Comparison of ENCODE assay signal across 19 cellular contexts in the genomic region with DNA sequence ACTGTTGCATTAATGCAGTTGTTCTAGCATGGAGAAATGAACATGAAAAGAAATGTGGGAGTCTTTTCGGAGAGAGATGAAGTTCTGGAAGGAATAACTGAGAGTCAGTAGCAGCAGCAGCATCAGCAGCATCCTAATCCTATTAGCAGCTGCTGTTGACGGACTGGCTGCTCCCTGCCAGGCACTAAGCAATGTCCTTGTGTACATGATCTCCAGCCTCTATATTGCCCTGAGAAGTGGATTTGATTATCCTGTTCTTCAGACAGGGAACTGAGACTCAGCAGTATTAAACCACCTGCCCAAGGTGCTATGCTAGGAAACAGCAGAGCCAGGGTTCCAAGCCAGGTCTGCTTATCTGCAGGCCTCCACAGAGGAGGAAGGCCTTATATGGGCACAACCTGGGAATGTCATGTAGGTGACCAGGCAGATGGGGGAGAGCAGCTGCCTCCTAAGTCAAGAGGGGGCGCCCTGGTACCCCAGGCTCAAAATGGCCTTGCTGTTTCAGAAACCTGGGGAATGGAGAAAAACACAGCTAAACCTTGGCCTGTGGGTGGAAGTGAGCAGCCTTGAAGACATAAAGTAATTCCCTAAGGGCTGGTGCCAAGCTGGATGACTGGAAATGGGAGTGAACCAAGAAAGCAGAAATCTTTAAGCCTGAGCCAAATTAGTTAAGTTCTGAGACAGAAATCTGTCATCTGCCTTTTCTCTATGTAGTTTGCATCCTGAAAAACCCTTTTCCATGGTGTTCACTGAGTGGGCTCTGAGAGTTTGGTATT.
DNase-seq lines count a peak whose midpoint lies in the region; ATAC-seq and TF ChIP-seq lines count a peak whose summit lies in the region.
"Had no signal": no experiment of that assay in that cellular context is flagged by ENCODE, and none has a peak within 500 bp of the region (broad histone marks: within the 10 kb centered on the region; RNA-seq: fewer than 3 reads in every experiment).

No MANE protein-coding gene starts in this region.

- peaks cover 4% of the 10 kb centered on the region for H3K27me3 Mint-ChIP-seq in endodermal cell (ENCODE audit: insufficient read depth)

- H3K27ac ChIP-seq in endodermal cell (ENCODE audit: low read depth, low read length) (no peak overlapping the region), sigmoid colon (peak overlapping the region; percentile 30 to 52 (median 43)), aorta (ENCODE audit: low read depth in 1 of 2, low read length in 2 of 2) (no peak overlapping the region), stomach (peak overlapping the region in 1 of 5 donors; percentile 8)
- H3K27ac ChIP-seq: colonic mucosa, left lung, upper lobe of right lung had no signal

- H3K9me3 Mint-ChIP-seq in endodermal cell: no peaks in the 10 kb centered on the region
- H3K9me3 Mint-ChIP-seq: activated naive CD8-positive, alpha-beta T cell treated with anti-CD3 and anti-CD28 coated beads, Interleukin-2, amount 10 ng/mL, durations not matched to agents 7 days and 5 days; CD4-positive, alpha-beta memory T cell; natural killer cell had no signal

- TF ChIP-seq CTCF in endodermal cell (conservative IDR thresholded peaks at IDR 0.05): no peak
- no peak for TF ChIP-seq CTCF in sigmoid colon (IDR thresholded peaks at IDR 0.05)
- no peak for TF ChIP-seq CTCF in stomach (IDR thresholded peaks at IDR 0.05)

- TF ChIP-seq POLR2A in sigmoid colon (IDR thresholded peaks at IDR 0.05) (no peak), stomach (IDR thresholded peaks at IDR 0.05) (no peak)

- no peak overlapping the region for H3K27ac Mint-ChIP-seq in endodermal cell
- H3K27ac Mint-ChIP-seq: activated naive CD8-positive, alpha-beta T cell treated with anti-CD3 and anti-CD28 coated beads, Interleukin-2, amount 10 ng/mL, durations not matched to agents 7 days and 5 days; CD4-positive, alpha-beta memory T cell; natural killer cell; T-helper 17 cell had no signal

- H3K27me3 ChIP-seq in endodermal cell (ENCODE audit: control insufficient read depth, insufficient read depth, low read length, poor library complexity, severe bottlenecking): peaks cover 40% of the 10 kb centered on the region
- no peaks in the 10 kb centered on the region for H3K27me3 ChIP-seq in sigmoid colon
- no peaks in the 10 kb centered on the region for H3K27me3 ChIP-seq in aorta (ENCODE audit: control insufficient read depth in 1 of 2, insufficient read depth in 2 of 2, low read length in 1 of 2)
- no peaks in the 10 kb centered on the region for H3K27me3 ChIP-seq in stomach
- H3K27me3 ChIP-seq: colonic mucosa, left lung, upper lobe of right lung had no signal

- H3K9ac ChIP-seq in endodermal cell (ENCODE audit: extremely low read depth, low read length, poor library complexity, severe bottlenecking): no peak overlapping the region

- no peak overlapping the region for H3K4me3 Mint-ChIP-seq in endodermal cell
- H3K4me3 Mint-ChIP-seq: activated naive CD8-positive, alpha-beta T cell treated with anti-CD3 and anti-CD28 coated beads, Interleukin-2, amount 10 ng/mL, durations not matched to agents 7 days and 5 days; CD4-positive, alpha-beta memory T cell; natural killer cell; T-helper 17 cell had no signal

- no peak overlapping the region for H3K4me3 ChIP-seq in endodermal cell (ENCODE audit: low read length)
- H3K4me3 ChIP-seq in sigmoid colon: no peak overlapping the region
- no peak overlapping the region for H3K4me3 ChIP-seq in aorta (ENCODE audit: low read length in 2 of 2)
- H3K4me3 ChIP-seq in stomach: no peak overlapping the region
- H3K4me3 ChIP-seq: colonic mucosa, left lung, upper lobe of right lung had no signal

- peaks cover 13% of the 10 kb centered on the region for H3K4me1 Mint-ChIP-seq in endodermal cell
- H3K4me1 Mint-ChIP-seq: activated naive CD8-positive, alpha-beta T cell treated with anti-CD3 and anti-CD28 coated beads, Interleukin-2, amount 10 ng/mL, durations not matched to agents 7 days and 5 days; CD4-positive, alpha-beta memory T cell; natural killer cell; T-helper 17 cell had no signal

- WGBS in endodermal cell (ENCODE audit: insufficient coverage in 1 of 2, insufficient read length in 1 of 2), 2 experiments: 60 to 71% methylated on average over 2 to 3 of the region's 3 CpGs
- 85 to 86% methylated on average over 3 of the region's 3 CpGs for WGBS in sigmoid colon, 2 donors
- WGBS in aorta, 2 donors: 61 to 75% methylated on average over 3 of the region's 3 CpGs
- 58 to 84% (median 81%) methylated on average over 3 of the region's 3 CpGs for WGBS in stomach, 5 donors

- intact Hi-C loops in sigmoid colon (cut with DNase I): no loop called here
- intact Hi-C loops in aorta (cut with DNase I): no loop called here
- intact Hi-C loops in stomach (cut with DNase I; ENCODE audit: low total_unique reads): no loop called here

- TF ChIP-seq EP300 in sigmoid colon (IDR thresholded peaks at IDR 0.05) (no peak), stomach (IDR thresholded peaks at IDR 0.05) (no peak)

- DNase-seq in NCI-H1417 (lab: John Stamatoyannopoulos, UW): peak; percentile 42 to 77 (median 59)
- no peak for DNase-seq in NCI-H1417 treated with DMSO at 0.1 percent for 48 hours (lab: John Stamatoyannopoulos, UW)
- DNase-seq in NCI-H510A treated with DMSO at 0.1 percent for 48 hours (lab: John Stamatoyannopoulos, UW): peak; percentile 66
- peak; percentile 77 for DNase-seq in endodermal cell
- DNase-seq in sigmoid colon: no peak
- no peak for DNase-seq in aorta
- no peak for DNase-seq in stomach
- DNase-seq: activated CD4-positive, alpha-beta T cell treated with anti-CD3 and anti-CD28 coated beads for 48 hours; activated naive CD8-positive, alpha-beta T cell treated with anti-CD3 and anti-CD28 coated beads, Interleukin-2, amount 10 ng/mL, durations not matched to agents 7 days and 5 days; CD4-positive, alpha-beta memory T cell; colonic mucosa; left lung; natural killer cell; NCI-H446; RPMI8226; stimulated activated CD4-positive, alpha-beta T cell treated with anti-CD3 and anti-CD28 coated beads, Interleukin-4, amount 100 ng/mL, for 24 hours; T-helper 17 cell; upper lobe of right lung had no signal

- ATAC-seq in aorta (ENCODE audit: low FRiP score) (no peak), HG03135 (IDR thresholded peaks at IDR 0.05; ENCODE audit: unreplicated experiment) (no peak)
- ATAC-seq: left lung, natural killer cell, T-helper 17 cell, upper lobe of right lung had no signal

- H3K4me1 ChIP-seq in endodermal cell (ENCODE audit: control insufficient read depth, insufficient read depth, low read length): peaks cover 7% of the 10 kb centered on the region
- peaks cover 0 to 16% (median 15%) of the 10 kb centered on the region in 4 donors for H3K4me1 ChIP-seq in sigmoid colon
- H3K4me1 ChIP-seq in aorta (ENCODE audit: control insufficient read depth in 1 of 2, insufficient read depth in 2 of 2, low read length in 2 of 2): peaks cover 2 to 4% of the 10 kb centered on the region in 2 donors
- H3K4me1 ChIP-seq in stomach: peaks cover 0 to 10% (median 0%) of the 10 kb centered on the region in 4 donors
- H3K4me1 ChIP-seq: colonic mucosa, left lung, upper lobe of right lung had no signal

- no peaks in the 10 kb centered on the region for H3K9me3 ChIP-seq in endodermal cell (ENCODE audit: control insufficient read depth, low read length)
- H3K9me3 ChIP-seq in sigmoid colon: no peaks in the 10 kb centered on the region
- H3K9me3 ChIP-seq in aorta (ENCODE audit: control insufficient read depth, low read length): no peaks in the 10 kb centered on the region
- H3K9me3 ChIP-seq in stomach: no peaks in the 10 kb centered on the region
- H3K9me3 ChIP-seq: colonic mucosa, left lung, upper lobe of right lung had no signal

- H3K36me3 ChIP-seq in endodermal cell (ENCODE audit: control insufficient read depth, insufficient read depth, low read length) (no peaks in the 10 kb centered on the region), sigmoid colon (no peaks in the 10 kb centered on the region), aorta (ENCODE audit: control insufficient read depth in 1 of 2, insufficient read depth in 2 of 2, low read length in 1 of 2) (no peaks in the 10 kb centered on the region), stomach (no peaks in the 10 kb centered on the region)
- H3K36me3 ChIP-seq: colonic mucosa, left lung, upper lobe of right lung had no signal

- no peaks in the 10 kb centered on the region for H3K36me3 Mint-ChIP-seq in endodermal cell (ENCODE audit: low read depth)
- H3K36me3 Mint-ChIP-seq: activated naive CD8-positive, alpha-beta T cell treated with anti-CD3 and anti-CD28 coated beads, Interleukin-2, amount 10 ng/mL, durations not matched to agents 7 days and 5 days; CD4-positive, alpha-beta memory T cell; natural killer cell had no signal

Comparison
In these comparisons a context has a peak if more than half of its experiments do, and no peak if none do; other contexts are left out.
1. DNase-seq: peak in NCI-H1417 (3 of 3), NCI-H510A treated with DMSO at 0.1 percent for 48 hours (single experiment) and endodermal cell (single experiment); none in NCI-H1417 treated with DMSO at 0.1 percent for 48 hours (single experiment), sigmoid colon (single experiment), aorta (0 of 2) and stomach (single experiment).
2. H3K27ac ChIP-seq: peak in sigmoid colon (4 of 4); none in endodermal cell (single experiment) and aorta (0 of 2).